ENCODE assay signal across 8 cellular contexts in genomic region chr1:7680791-7681165, GRCh38.
DNase-seq lines count a peak whose midpoint lies in the region; ATAC-seq and TF ChIP-seq lines count a peak whose summit lies in the region.

No MANE protein-coding gene starts in this region.

- H2AFZ ChIP-seq in fibroblast of lung (ENCODE audit: low read length) (no peak overlapping the region), neural cell (ENCODE audit: low read depth, low read length) (peak overlapping the region; percentile 40), OCI-LY7 (ENCODE audit: low read length) (no peak overlapping the region)

- H3K36me3 ChIP-seq in SJCRH30 (no peaks in the 10 kb centered on the region), fibroblast of lung (ENCODE audit: control insufficient read depth, insufficient read depth, low read length) (no peaks in the 10 kb centered on the region), neural cell (ENCODE audit: insufficient read depth, low read length) (no peaks in the 10 kb centered on the region), OCI-LY7 (ENCODE audit: insufficient read depth, low read length) (no peaks in the 10 kb centered on the region)

- H3K4me2 ChIP-seq in fibroblast of lung (ENCODE audit: extremely low read depth, insufficient read depth, low read length), result peak overlapping the region; percentile 78
- H3K4me2 ChIP-seq in neural cell (ENCODE audit: low read length), result no peak overlapping the region
- H3K4me2 ChIP-seq in OCI-LY7 (ENCODE audit: low read length), result no peak overlapping the region

- H3K4me3 ChIP-seq in HL-60 (replicated peaks; ENCODE audit: insufficient read depth, low read length) (peak overlapping the region; percentile 61), SJCRH30 (peak overlapping the region; percentile 70), fibroblast of lung (replicated peaks in 1 of 4; ENCODE audit: control extremely low read depth in 1 of 4, insufficient read depth in 1 of 4, low read depth in 3 of 4, low read length in 4 of 4) (peak overlapping the region; percentile 31 to 59 (median 43)), neural cell (ENCODE audit: low read length) (peak overlapping the region; percentile 67), OCI-LY7 (ENCODE audit: low read depth, low read length, poor library complexity, severe bottlenecking) (no peak overlapping the region)

- H3K9me3 ChIP-seq in SJCRH30 (replicated peaks), result no peaks in the 10 kb centered on the region
- H3K9me3 ChIP-seq in fibroblast of lung (ENCODE audit: control insufficient read depth, insufficient read depth, low read depth, low read length), result no peaks in the 10 kb centered on the region
- H3K9me3 ChIP-seq in neural cell (ENCODE audit: low read length), result no peaks in the 10 kb centered on the region
- no peaks in the 10 kb centered on the region for H3K9me3 ChIP-seq in OCI-LY7 (ENCODE audit: low read length)

- CTCF ChIA-PET in OCI-LY7 (lab: Charles Lee; ENCODE audit: unreplicated experiment), result no interaction called here

- POLR2A ChIA-PET in OCI-LY7 (lab: Charles Lee), result interaction anchor here (0.5 kb wide), 1 partner anchor 1319 kb away, joined by 3 read pairs; no protein-coding TSS in a partner anchor

- DNase-seq in HL-60 (ENCODE audit: low read depth in 1 of 2, low spot score in 1 of 2) (peak in 1 of 2 experiments; percentile 7), SJCRH30 (peak; percentile 50 to 53), fibroblast of lung (ENCODE audit: low read depth in 2 of 2) (peak in 1 of 2 donors; percentile 15), H4 (ENCODE audit: low spot score) (no peak), OCI-LY7 (ENCODE audit: low spot score) (no peak), middle frontal gyrus (ENCODE audit: extremely low spot score, low spot score) (no peak)

- intact Hi-C loops in OCI-LY7 (cut with micrococcal nuclease; ENCODE audit: unreplicated experiment), result no loop called here

- BruUV-seq in OCI-LY7 (replicated peaks; lab: Mats Ljungman, UMichigan), result no TSS peak

- no peak for TF ChIP-seq EP300 in neural cell (conservative IDR thresholded peaks at IDR 0.05; ENCODE audit: poor library complexity, severe bottlenecking)

- TF ChIP-seq CTCF in HL-60 (IDR thresholded peaks at IDR 0.05; ENCODE audit: insufficient read depth, low read length) (no peak), fibroblast of lung (conservative IDR thresholded peaks at IDR 0.05 in 1 of 2, IDR thresholded peaks at IDR 0.05 in 1 of 2; ENCODE audit: low read depth in 1 of 2, low read length in 2 of 2) (no peak), neural cell (IDR thresholded peaks at IDR 0.05; ENCODE audit: poor library complexity, severe bottlenecking) (peak; percentile 26), OCI-LY7 (conservative IDR thresholded peaks at IDR 0.05; ENCODE audit: low read length) (no peak)

- no peak for TF ChIP-seq RAD21 in neural cell (conservative IDR thresholded peaks at IDR 0.05)

- peaks cover 4% of the 10 kb centered on the region; the same call in 1 of the 2 replicates for H3K4me1 ChIP-seq in SJCRH30
- H3K4me1 ChIP-seq in fibroblast of lung (ENCODE audit: control insufficient read depth, extremely low read depth, insufficient read depth, low read length), result no peaks in the 10 kb centered on the region
- H3K4me1 ChIP-seq in OCI-LY7 (ENCODE audit: insufficient read depth, low read length, poor library complexity, severe bottlenecking), result no peaks in the 10 kb centered on the region

- no peaks in the 10 kb centered on the region for H3K9me2 ChIP-seq in neural cell (ENCODE audit: insufficient read depth, low read length)
- H3K9me2 ChIP-seq in OCI-LY7 (ENCODE audit: insufficient read depth, low read length), result no peaks in the 10 kb centered on the region

- H3K27me3 ChIP-seq in HL-60 (ENCODE audit: insufficient read depth, poor library complexity, severe bottlenecking) (peaks cover 21% of the 10 kb centered on the region), SJCRH30 (peaks cover 27% of the 10 kb centered on the region), fibroblast of lung (ENCODE audit: control insufficient read depth, insufficient read depth, low read length) (peaks cover 4% of the 10 kb centered on the region), neural cell (ENCODE audit: insufficient read depth, low read depth, low read length) (no peaks in the 10 kb centered on the region)

- H3F3A ChIP-seq in neural cell (ENCODE audit: insufficient read depth, low read length, poor library complexity, severe bottlenecking), result no peaks in the 10 kb centered on the region

- H4K20me1 ChIP-seq in fibroblast of lung (ENCODE audit: control insufficient read depth, extremely low read depth, insufficient read depth, low read length), result no peaks in the 10 kb centered on the region
- H4K20me1 ChIP-seq in neural cell (ENCODE audit: insufficient read depth), result no peaks in the 10 kb centered on the region
- no peaks in the 10 kb centered on the region for H4K20me1 ChIP-seq in OCI-LY7 (ENCODE audit: insufficient read depth, low read length)

- no peak overlapping the region for H3K9ac ChIP-seq in fibroblast of lung (ENCODE audit: insufficient read depth, low read length)
- H3K9ac ChIP-seq in neural cell (ENCODE audit: low read length), result peak overlapping the region; percentile 92

- no peaks in the 10 kb centered on the region for H3K79me2 ChIP-seq in fibroblast of lung (ENCODE audit: control insufficient read depth, insufficient read depth, low read length)
- H3K79me2 ChIP-seq in neural cell (replicated peaks; ENCODE audit: insufficient read depth, low read length), result no peaks in the 10 kb centered on the region
- H3K79me2 ChIP-seq in OCI-LY7 (ENCODE audit: insufficient read depth, low read depth, low read length), result no peaks in the 10 kb centered on the region

- H3K27ac ChIP-seq in HL-60 (replicated peaks) (no peak overlapping the region), SJCRH30 (peak overlapping the region; percentile 50), fibroblast of lung (ENCODE audit: insufficient read depth, low read length) (no peak overlapping the region), neural cell (ENCODE audit: low read length) (peak overlapping the region; percentile 97), OCI-LY7 (ENCODE audit: low read depth, low read length, poor library complexity, severe bottlenecking) (no peak overlapping the region)

- no peak for ATAC-seq in GM18870 (IDR thresholded peaks at IDR 0.05; ENCODE audit: unreplicated experiment)

TF ChIP-seq in neural cell, 6 proteins besides CTCF, POLR2A, EP300 and RAD21:
- TF ChIP-seq TAF1 (IDR thresholded peaks at IDR 0.05; ENCODE audit: low read depth) (no peak), POLR2AphosphoS5 (IDR thresholded peaks at IDR 0.05) (peak; percentile 1), SMC3 (conservative IDR thresholded peaks at IDR 0.05; ENCODE audit: poor library complexity) (no peak), EZH2 (IDR thresholded peaks at IDR 0.05; ENCODE audit: borderline replicate concordance, insufficient read depth, low read length, poor library complexity, severe bottlenecking) (no peak), MXI1 (conservative IDR thresholded peaks at IDR 0.05; ENCODE audit: poor library complexity, severe bottlenecking) (no peak)
- TF ChIP-seq, protein P1, sequence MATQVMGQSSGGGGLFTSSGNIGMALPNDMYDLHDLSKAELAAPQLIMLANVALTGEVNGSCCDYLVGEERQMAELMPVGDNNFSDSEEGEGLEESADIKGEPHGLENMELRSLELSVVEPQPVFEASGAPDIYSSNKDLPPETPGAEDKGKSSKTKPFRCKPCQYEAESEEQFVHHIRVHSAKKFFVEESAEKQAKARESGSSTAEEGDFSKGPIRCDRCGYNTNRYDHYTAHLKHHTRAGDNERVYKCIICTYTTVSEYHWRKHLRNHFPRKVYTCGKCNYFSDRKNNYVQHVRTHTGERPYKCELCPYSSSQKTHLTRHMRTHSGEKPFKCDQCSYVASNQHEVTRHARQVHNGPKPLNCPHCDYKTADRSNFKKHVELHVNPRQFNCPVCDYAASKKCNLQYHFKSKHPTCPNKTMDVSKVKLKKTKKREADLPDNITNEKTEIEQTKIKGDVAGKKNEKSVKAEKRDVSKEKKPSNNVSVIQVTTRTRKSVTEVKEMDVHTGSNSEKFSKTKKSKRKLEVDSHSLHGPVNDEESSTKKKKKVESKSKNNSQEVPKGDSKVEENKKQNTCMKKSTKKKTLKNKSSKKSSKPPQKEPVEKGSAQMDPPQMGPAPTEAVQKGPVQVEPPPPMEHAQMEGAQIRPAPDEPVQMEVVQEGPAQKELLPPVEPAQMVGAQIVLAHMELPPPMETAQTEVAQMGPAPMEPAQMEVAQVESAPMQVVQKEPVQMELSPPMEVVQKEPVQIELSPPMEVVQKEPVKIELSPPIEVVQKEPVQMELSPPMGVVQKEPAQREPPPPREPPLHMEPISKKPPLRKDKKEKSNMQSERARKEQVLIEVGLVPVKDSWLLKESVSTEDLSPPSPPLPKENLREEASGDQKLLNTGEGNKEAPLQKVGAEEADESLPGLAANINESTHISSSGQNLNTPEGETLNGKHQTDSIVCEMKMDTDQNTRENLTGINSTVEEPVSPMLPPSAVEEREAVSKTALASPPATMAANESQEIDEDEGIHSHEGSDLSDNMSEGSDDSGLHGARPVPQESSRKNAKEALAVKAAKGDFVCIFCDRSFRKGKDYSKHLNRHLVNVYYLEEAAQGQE (IDR thresholded peaks at IDR 0.05; ENCODE audit: borderline replicate concordance), result peak; percentile 74

Comparison
In these comparisons a context has a peak if more than half of its experiments do, and no peak if none do; other contexts are left out.
1. DNase-seq: peak in SJCRH30 (2 of 2); none in H4 (single experiment), OCI-LY7 (single experiment) and middle frontal gyrus (single experiment).
2. H3K27ac ChIP-seq: peak in SJCRH30 (single experiment) and neural cell (single experiment); none in HL-60 (single experiment), fibroblast of lung (single experiment) and OCI-LY7 (single experiment).